In the genomic region with DNA sequence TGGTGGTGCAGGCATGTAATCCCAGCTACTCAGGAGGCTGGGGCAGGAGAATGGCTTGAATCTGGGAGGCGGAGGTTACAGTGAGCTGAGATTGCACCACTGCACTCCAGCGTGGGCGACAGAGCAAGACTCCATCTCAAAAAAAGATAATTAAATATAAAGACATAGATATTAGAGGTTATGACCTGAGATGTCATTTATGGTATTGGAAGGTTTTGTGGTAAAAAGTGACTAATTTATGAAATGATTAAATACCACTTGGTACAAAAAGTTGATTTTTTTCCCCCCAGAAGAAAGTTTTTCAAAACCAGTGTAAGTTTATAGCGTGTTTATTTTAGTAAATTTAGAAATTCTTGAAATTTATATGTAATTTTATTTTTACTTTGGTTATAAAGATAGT, we compare ENCODE assay signal across 14 cellular contexts. TPM values are rescaled to one million over a fixed set of nuclear protein-coding genes. Genes with fewer than 3 reads are reported as not detected.
DNase-seq lines count a peak whose midpoint lies in the region; ATAC-seq and TF ChIP-seq lines count a peak whose summit lies in the region.
"Had no signal": no experiment of that assay in that cellular context is flagged by ENCODE, and none has a peak within 500 bp of the region (broad histone marks: within the 10 kb centered on the region; RNA-seq: fewer than 3 reads in every experiment).

No MANE protein-coding gene starts in this region.

- peak overlapping the region in 1 of 2 donors; percentile 54 for H3K27ac Mint-ChIP-seq in effector memory CD8-positive, alpha-beta T cell
- peak overlapping the region in 1 of 2 donors; percentile 25 for H3K27ac Mint-ChIP-seq in stimulated activated naive CD8-positive, alpha-beta T cell treated with anti-CD3 and anti-CD28 coated beads, Interleukin-15, amount 100 ng/mL, for 72 hours

- no peak for TF ChIP-seq EP300 in SK-N-SH (IDR thresholded peaks at IDR 0.05; ENCODE audit: borderline replicate concordance in 1 of 2, low read depth in 1 of 2, low read length in 1 of 2)

- 97% methylated on average over 4 of the region's 4 CpGs for WGBS in SK-N-SH (ENCODE audit: low lambda C conversion rate)

- peaks cover 83% of the 10 kb centered on the region for H3K79me2 ChIP-seq in SU-DHL-6 (ENCODE audit: insufficient read depth, low read length)
- peaks cover 88% of the 10 kb centered on the region for H3K79me2 ChIP-seq in SK-N-SH (ENCODE audit: insufficient read depth)

- POLR2A ChIA-PET in SK-N-SH (lab: Yijun Ruan, JAX): no interaction called here

- peaks cover 44% of the 10 kb centered on the region for H3K36me3 Mint-ChIP-seq in effector memory CD8-positive, alpha-beta T cell (ENCODE audit: insufficient read depth)

- peaks cover 43 to 70% of the 10 kb centered on the region in 2 donors for H3K4me1 Mint-ChIP-seq in effector memory CD8-positive, alpha-beta T cell (ENCODE audit: low read depth in 2 of 2)
- H3K4me1 Mint-ChIP-seq in stimulated activated naive CD8-positive, alpha-beta T cell treated with anti-CD3 and anti-CD28 coated beads, Interleukin-15, amount 100 ng/mL, for 72 hours: peaks cover 63% of the 10 kb centered on the region

- in situ Hi-C loops in HAP-1 (cut with MboI; ENCODE audit: low sequenced_read_pairs): loop anchor here (10.0 kb wide), 1 partner anchor 69 kb away; no protein-coding TSS in a partner anchor

- peaks cover 15% of the 10 kb centered on the region for H3F3A ChIP-seq in SU-DHL-6 (ENCODE audit: insufficient read depth)
- peaks cover 4% of the 10 kb centered on the region for H3F3A ChIP-seq in SK-N-SH (replicated peaks; ENCODE audit: insufficient read depth)

- ATAC-seq in effector memory CD8-positive, alpha-beta T cell (replicated peaks): no peak
- ATAC-seq in stimulated activated naive CD8-positive, alpha-beta T cell treated with anti-CD3 and anti-CD28 coated beads, Interleukin-15, amount 100 ng/mL, for 72 hours: no peak
- ATAC-seq in HG02870 (IDR thresholded peaks at IDR 0.05; ENCODE audit: unreplicated experiment): no peak

- CTCF ChIA-PET in SK-N-SH (lab: Yijun Ruan, JAX): interaction anchor here (0.7 kb wide), 1 partner anchor 81 kb away, joined by 3 read pairs; no protein-coding TSS in a partner anchor

- TF ChIP-seq CTCF in SU-DHL-6 (IDR thresholded peaks at IDR 0.05; ENCODE audit: insufficient read depth, low read length, poor library complexity, severe bottlenecking): no peak
- TF ChIP-seq CTCF in SK-N-SH (IDR thresholded peaks at IDR 0.05): no peak

- H3K9me3 Mint-ChIP-seq in effector memory CD8-positive, alpha-beta T cell: no peaks in the 10 kb centered on the region
- H3K9me3 Mint-ChIP-seq in stimulated activated naive CD8-positive, alpha-beta T cell treated with anti-CD3 and anti-CD28 coated beads, Interleukin-15, amount 100 ng/mL, for 72 hours: no peaks in the 10 kb centered on the region

- peak overlapping the region; percentile 95 for H3K4me2 ChIP-seq in SU-DHL-6 (ENCODE audit: low read depth, low read length, poor library complexity, severe bottlenecking)
- no peak overlapping the region; the same call in 1 of the 2 replicates for H3K4me2 ChIP-seq in SK-N-SH

- H4K20me1 ChIP-seq in SU-DHL-6 (ENCODE audit: low read depth, low read length) (peaks cover 8% of the 10 kb centered on the region), SK-N-SH (ENCODE audit: insufficient read depth) (peaks cover 75% of the 10 kb centered on the region)

- H3K27me3 ChIP-seq in HAP-1 (ENCODE audit: low read depth) (no peaks in the 10 kb centered on the region), SU-DHL-6 (ENCODE audit: low read length) (no peaks in the 10 kb centered on the region), SK-N-SH (ENCODE audit: insufficient read depth) (no peaks in the 10 kb centered on the region)

- H3K27me3 Mint-ChIP-seq in effector memory CD8-positive, alpha-beta T cell: no peaks in the 10 kb centered on the region
- no peaks in the 10 kb centered on the region for H3K27me3 Mint-ChIP-seq in stimulated activated naive CD8-positive, alpha-beta T cell treated with anti-CD3 and anti-CD28 coated beads, Interleukin-15, amount 100 ng/mL, for 72 hours

- H3K4me1 ChIP-seq in HAP-1: peaks cover 41% of the 10 kb centered on the region
- peaks cover 3 to 19% of the 10 kb centered on the region in 2 experiments for H3K4me1 ChIP-seq in SK-N-SH (ENCODE audit: control insufficient read depth in 1 of 2, insufficient read depth in 2 of 2, low read depth in 1 of 2, low read length in 1 of 2)
- H3K4me1 ChIP-seq: BE2C had no signal

- H3K27ac ChIP-seq in SU-DHL-6 (ENCODE audit: low read depth, low read length) (peak overlapping the region; percentile 71), SK-N-SH (ENCODE audit: low read depth in 2 of 2, low read length in 1 of 2) (no peak overlapping the region)

- H3K36me3 ChIP-seq in HAP-1 (replicated peaks) (peaks cover 29% of the 10 kb centered on the region), SU-DHL-6 (ENCODE audit: low read length) (peaks cover 9% of the 10 kb centered on the region), SK-N-SH (replicated peaks in 1 of 2; ENCODE audit: control insufficient read depth in 1 of 2, insufficient read depth in 2 of 2, low read length in 1 of 2) (peaks cover 0 to 22% of the 10 kb centered on the region in 2 experiments)

- H3K9me2 ChIP-seq in SU-DHL-6 (replicated peaks; ENCODE audit: insufficient read depth, low read length) (no peaks in the 10 kb centered on the region), SK-N-SH (no peaks in the 10 kb centered on the region)

- H3K9me3 ChIP-seq in HAP-1 (no peaks in the 10 kb centered on the region; the same call in 1 of the 2 replicates), SU-DHL-6 (ENCODE audit: insufficient read depth, low read length) (no peaks in the 10 kb centered on the region), SK-N-SH (no peaks in the 10 kb centered on the region)

- H2AFZ ChIP-seq in SU-DHL-6 (ENCODE audit: low read depth, low read length, severe bottlenecking): no peak overlapping the region
- H2AFZ ChIP-seq in SK-N-SH (ENCODE audit: low read depth): no peak overlapping the region

- TF ChIP-seq RAD21 in SK-N-SH (IDR thresholded peaks at IDR 0.05; ENCODE audit: low read length): no peak

- H3K9ac ChIP-seq in SU-DHL-6 (ENCODE audit: low read length) (peak overlapping the region; percentile 23; the same call in 1 of the 2 replicates), SK-N-SH (no peak overlapping the region)

- DNase-seq in HAP-1 (ENCODE audit: low spot score in 2 of 2) (peak in 1 of 2 experiments; percentile 41), GM19240 (ENCODE audit: insufficient read length, low spot score) (no peak), SK-N-SH (no peak)
- DNase-seq in effector memory CD8-positive, alpha-beta T cell: no peak
- no peak for DNase-seq in stimulated activated naive CD8-positive, alpha-beta T cell treated with anti-CD3 and anti-CD28 coated beads, Interleukin-15, amount 100 ng/mL, for 72 hours
- DNase-seq: BE2C, DMS 273 treated with DMSO at 0.1 percent for 48 hours, H7, NCI-H1436, NCI-H2029 treated with DMSO at 0.1 percent for 48 hours, NCI-H510A, SHP77 treated with DMSO at 0.1 percent for 48 hours had no signal

- peak overlapping the region; percentile 99 to 100 for H3K4me3 Mint-ChIP-seq in effector memory CD8-positive, alpha-beta T cell
- H3K4me3 Mint-ChIP-seq in stimulated activated naive CD8-positive, alpha-beta T cell treated with anti-CD3 and anti-CD28 coated beads, Interleukin-15, amount 100 ng/mL, for 72 hours: peak overlapping the region; percentile 42 to 67

- peak overlapping the region; percentile 74 for H3K4me3 ChIP-seq in HAP-1
- H3K4me3 ChIP-seq in SU-DHL-6 (ENCODE audit: insufficient read depth, low read length, poor library complexity, severe bottlenecking): peak overlapping the region; percentile 89
- H3K4me3 ChIP-seq in SK-N-SH (ENCODE audit: low read depth in 2 of 2, low read length in 1 of 2): no peak overlapping the region; a peak in 1 of 4 replicates

TF ChIP-seq in SK-N-SH, 30 proteins besides CTCF, POLR2A, EP300 and RAD21 (continues in another document):
- no peak for TF ChIP-seq GABPA (IDR thresholded peaks at IDR 0.05; ENCODE audit: low read depth)
- TF ChIP-seq, protein P1, sequence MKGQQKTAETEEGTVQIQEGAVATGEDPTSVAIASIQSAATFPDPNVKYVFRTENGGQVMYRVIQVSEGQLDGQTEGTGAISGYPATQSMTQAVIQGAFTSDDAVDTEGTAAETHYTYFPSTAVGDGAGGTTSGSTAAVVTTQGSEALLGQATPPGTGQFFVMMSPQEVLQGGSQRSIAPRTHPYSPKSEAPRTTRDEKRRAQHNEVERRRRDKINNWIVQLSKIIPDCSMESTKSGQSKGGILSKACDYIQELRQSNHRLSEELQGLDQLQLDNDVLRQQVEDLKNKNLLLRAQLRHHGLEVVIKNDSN (IDR thresholded peaks at IDR 0.05; ENCODE audit: borderline replicate concordance, low read depth): no peak
- no peak for TF ChIP-seq ELF1 (IDR thresholded peaks at IDR 0.05)
- TF ChIP-seq, protein P2, sequence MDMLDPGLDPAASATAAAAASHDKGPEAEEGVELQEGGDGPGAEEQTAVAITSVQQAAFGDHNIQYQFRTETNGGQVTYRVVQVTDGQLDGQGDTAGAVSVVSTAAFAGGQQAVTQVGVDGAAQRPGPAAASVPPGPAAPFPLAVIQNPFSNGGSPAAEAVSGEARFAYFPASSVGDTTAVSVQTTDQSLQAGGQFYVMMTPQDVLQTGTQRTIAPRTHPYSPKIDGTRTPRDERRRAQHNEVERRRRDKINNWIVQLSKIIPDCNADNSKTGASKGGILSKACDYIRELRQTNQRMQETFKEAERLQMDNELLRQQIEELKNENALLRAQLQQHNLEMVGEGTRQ (IDR thresholded peaks at IDR 0.05; ENCODE audit: borderline replicate concordance, low read depth, low read length): no peak
- TF ChIP-seq EZH2phosphoT487 (IDR thresholded peaks at IDR 0.05; ENCODE audit: borderline replicate concordance, low read depth): no peak
- TF ChIP-seq, protein P3, sequence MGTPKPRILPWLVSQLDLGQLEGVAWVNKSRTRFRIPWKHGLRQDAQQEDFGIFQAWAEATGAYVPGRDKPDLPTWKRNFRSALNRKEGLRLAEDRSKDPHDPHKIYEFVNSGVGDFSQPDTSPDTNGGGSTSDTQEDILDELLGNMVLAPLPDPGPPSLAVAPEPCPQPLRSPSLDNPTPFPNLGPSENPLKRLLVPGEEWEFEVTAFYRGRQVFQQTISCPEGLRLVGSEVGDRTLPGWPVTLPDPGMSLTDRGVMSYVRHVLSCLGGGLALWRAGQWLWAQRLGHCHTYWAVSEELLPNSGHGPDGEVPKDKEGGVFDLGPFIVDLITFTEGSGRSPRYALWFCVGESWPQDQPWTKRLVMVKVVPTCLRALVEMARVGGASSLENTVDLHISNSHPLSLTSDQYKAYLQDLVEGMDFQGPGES (IDR thresholded peaks at IDR 0.05; ENCODE audit: low read depth, low read length): no peak
- no peak for TF ChIP-seq JUND (IDR thresholded peaks at IDR 0.05)
- TF ChIP-seq SMC3 (IDR thresholded peaks at IDR 0.05; ENCODE audit: low read depth, low read length): no peak
- TF ChIP-seq TAF1 (IDR thresholded peaks at IDR 0.05; ENCODE audit: borderline replicate concordance, low read depth, low read length): no peak
- TF ChIP-seq FOXM1 (IDR thresholded peaks at IDR 0.05; ENCODE audit: low read depth): no peak
- no peak for TF ChIP-seq TCF12 (IDR thresholded peaks at IDR 0.05)
- TF ChIP-seq RCOR1 (IDR thresholded peaks at IDR 0.05; ENCODE audit: low read length): no peak

RNA-seq across cellular contexts. Expression of a gene that starts 4.3 kb away (rescaled TPM):
- 10.4 and 17.2 TPM in 2 replicates for polyA plus RNA-seq in SK-N-SH (2012; rRNA removed)
- 21.0 and 23.2 TPM in 2 replicates for polyA plus RNA-seq in SK-N-SH (2012; cell fraction: cytosol; rRNA removed)
- polyA plus RNA-seq in SK-N-SH (2012; cell fraction: nucleus; rRNA removed): 7.9 and 12.2 TPM in 2 replicates

Comparison
In these comparisons a context has a peak if more than half of its experiments do, and no peak if none do; other contexts are left out.
1. H3K4me3 ChIP-seq: peak in HAP-1 (single experiment) and SU-DHL-6 (single experiment); none in SK-N-SH (0 of 2).